Comparison of ENCODE assay signal across 2 cellular contexts in the genomic region with DNA sequence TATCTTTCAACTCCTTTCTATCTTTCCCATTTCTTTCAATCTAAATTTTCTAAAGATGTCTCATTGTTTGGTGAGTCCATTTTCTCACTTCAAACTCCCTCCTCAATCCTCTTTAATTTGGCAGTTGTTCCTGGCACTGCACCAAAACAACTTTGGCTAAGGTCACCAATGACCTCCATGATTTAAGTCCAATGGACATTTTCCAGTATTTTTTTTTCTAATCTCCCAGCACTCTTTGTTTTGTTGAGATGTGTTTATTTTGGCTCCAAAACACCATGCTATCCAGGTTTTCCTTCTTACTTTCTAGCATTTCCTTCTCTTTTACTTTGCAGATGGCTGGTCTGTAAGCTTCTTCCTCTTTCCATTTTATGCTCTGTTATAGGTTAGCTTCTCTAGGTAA.
TF ChIP-seq lines count a peak whose summit lies in the region.

No MANE protein-coding gene starts in this region.

TF ChIP-seq in SK-N-SH, 30 proteins besides CTCF, POLR2A, EP300 and RAD21 (continued from another document):
- TF ChIP-seq POLR2AphosphoS5 (IDR thresholded peaks at IDR 0.05; ENCODE audit: low read depth, low read length) (no peak), NFIC (IDR thresholded peaks at IDR 0.05; ENCODE audit: borderline replicate concordance) (peak; percentile 50)
- TF ChIP-seq, protein P1, sequence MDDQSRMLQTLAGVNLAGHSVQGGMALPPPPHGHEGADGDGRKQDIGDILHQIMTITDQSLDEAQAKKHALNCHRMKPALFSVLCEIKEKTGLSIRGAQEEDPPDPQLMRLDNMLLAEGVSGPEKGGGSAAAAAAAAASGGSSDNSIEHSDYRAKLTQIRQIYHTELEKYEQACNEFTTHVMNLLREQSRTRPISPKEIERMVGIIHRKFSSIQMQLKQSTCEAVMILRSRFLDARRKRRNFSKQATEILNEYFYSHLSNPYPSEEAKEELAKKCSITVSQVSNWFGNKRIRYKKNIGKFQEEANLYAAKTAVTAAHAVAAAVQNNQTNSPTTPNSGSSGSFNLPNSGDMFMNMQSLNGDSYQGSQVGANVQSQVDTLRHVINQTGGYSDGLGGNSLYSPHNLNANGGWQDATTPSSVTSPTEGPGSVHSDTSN (IDR thresholded peaks at IDR 0.05), result no peak

TF ChIP-seq in SK-N-SH treated with all-trans-retinoic acid at 6 μM for 48 hours, 23 proteins besides CTCF, POLR2A, EP300 and RAD21 (continued from another document):
- TF ChIP-seq ZFP30 (CRISPR knock-in tag; IDR thresholded peaks at IDR 0.05) (no peak), ZNF8 (CRISPR knock-in tag; IDR thresholded peaks at IDR 0.05) (no peak), RARB (CRISPR knock-in tag; IDR thresholded peaks at IDR 0.05) (no peak), OSR1 (CRISPR knock-in tag; IDR thresholded peaks at IDR 0.05) (no peak), TCF4 (CRISPR knock-in tag; IDR thresholded peaks at IDR 0.05; ENCODE audit: borderline replicate concordance) (no peak), CSDC2 (CRISPR knock-in tag; IDR thresholded peaks at IDR 0.05) (no peak), GLIS3 (CRISPR knock-in tag; IDR thresholded peaks at IDR 0.05) (no peak)
- TF ChIP-seq, protein P2, sequence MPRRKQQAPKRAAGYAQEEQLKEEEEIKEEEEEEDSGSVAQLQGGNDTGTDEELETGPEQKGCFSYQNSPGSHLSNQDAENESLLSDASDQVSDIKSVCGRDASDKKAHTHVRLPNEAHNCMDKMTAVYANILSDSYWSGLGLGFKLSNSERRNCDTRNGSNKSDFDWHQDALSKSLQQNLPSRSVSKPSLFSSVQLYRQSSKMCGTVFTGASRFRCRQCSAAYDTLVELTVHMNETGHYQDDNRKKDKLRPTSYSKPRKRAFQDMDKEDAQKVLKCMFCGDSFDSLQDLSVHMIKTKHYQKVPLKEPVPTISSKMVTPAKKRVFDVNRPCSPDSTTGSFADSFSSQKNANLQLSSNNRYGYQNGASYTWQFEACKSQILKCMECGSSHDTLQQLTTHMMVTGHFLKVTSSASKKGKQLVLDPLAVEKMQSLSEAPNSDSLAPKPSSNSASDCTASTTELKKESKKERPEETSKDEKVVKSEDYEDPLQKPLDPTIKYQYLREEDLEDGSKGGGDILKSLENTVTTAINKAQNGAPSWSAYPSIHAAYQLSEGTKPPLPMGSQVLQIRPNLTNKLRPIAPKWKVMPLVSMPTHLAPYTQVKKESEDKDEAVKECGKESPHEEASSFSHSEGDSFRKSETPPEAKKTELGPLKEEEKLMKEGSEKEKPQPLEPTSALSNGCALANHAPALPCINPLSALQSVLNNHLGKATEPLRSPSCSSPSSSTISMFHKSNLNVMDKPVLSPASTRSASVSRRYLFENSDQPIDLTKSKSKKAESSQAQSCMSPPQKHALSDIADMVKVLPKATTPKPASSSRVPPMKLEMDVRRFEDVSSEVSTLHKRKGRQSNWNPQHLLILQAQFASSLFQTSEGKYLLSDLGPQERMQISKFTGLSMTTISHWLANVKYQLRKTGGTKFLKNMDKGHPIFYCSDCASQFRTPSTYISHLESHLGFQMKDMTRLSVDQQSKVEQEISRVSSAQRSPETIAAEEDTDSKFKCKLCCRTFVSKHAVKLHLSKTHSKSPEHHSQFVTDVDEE (CRISPR knock-in tag; IDR thresholded peaks at IDR 0.05), result no peak
- TF ChIP-seq, protein P3, sequence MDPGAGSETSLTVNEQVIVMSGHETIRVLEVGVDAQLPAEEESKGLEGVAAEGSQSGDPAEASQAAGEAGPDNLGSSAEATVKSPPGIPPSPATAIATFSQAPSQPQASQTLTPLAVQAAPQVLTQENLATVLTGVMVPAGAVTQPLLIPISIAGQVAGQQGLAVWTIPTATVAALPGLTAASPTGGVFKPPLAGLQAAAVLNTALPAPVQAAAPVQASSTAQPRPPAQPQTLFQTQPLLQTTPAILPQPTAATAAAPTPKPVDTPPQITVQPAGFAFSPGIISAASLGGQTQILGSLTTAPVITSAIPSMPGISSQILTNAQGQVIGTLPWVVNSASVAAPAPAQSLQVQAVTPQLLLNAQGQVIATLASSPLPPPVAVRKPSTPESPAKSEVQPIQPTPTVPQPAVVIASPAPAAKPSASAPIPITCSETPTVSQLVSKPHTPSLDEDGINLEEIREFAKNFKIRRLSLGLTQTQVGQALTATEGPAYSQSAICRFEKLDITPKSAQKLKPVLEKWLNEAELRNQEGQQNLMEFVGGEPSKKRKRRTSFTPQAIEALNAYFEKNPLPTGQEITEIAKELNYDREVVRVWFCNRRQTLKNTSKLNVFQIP (CRISPR knock-in tag; IDR thresholded peaks at IDR 0.05; ENCODE audit: borderline replicate concordance, low read depth), result no peak
